ENCODE assay signal across 17 cellular contexts in the genomic region with DNA sequence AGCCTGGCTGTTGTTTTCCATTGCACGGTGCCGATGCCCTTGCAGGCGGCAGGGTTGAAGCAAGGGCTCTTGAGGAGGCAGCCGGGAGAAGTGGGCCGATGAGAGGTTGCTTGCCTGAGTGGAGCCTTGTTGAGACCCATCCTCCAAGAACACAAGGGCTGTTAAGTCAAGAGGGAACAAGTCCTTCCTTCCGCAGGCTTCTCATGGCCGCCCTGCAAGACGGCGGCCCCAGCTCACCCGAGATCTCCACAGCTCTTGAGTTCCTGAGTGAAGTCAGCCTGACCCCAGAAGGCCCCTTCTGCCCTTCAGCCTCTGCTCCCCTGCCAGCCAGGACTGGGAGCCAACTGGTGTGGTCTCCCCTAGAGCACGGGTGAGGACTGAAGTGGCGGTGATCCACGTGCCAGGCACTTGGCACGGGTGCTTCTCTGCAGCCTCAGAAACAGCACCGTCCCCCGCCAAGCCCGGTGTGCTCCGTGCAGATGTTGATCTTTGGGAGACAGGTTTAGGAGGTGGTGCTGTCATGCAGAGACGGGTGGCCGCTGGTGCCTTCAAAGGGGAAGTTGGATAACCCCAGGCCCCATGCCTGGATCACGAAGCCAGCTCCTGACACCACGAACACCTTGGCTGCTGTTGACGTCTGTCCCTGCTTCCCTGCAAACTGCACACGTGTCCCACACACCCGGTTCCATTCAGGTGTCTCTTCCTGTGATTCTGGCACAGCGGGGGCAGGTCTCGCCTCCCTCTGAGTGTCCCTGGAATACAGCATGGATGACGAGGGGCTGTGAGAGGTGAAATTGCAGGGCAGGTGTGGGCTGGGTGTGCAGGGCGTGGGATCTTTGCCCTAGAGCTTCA.
"Had no signal": no experiment of that assay in that cellular context is flagged by ENCODE, and none has a peak within 500 bp of the region (broad histone marks: within the 10 kb centered on the region; RNA-seq: fewer than 3 reads in every experiment).

No MANE protein-coding gene starts in this region.

- DNase-seq: activated CD4-positive, alpha-beta T cell treated with anti-CD3 and anti-CD28 coated beads for 36 hours; activated CD8-positive, alpha-beta memory T cell treated with anti-CD3 and anti-CD28 coated beads, Interleukin-2, amount 50 U/mL, for 48 hours; activated CD8-positive, alpha-beta T cell treated with anti-CD3 and anti-CD28 coated beads, Interleukin-2, amount 10 ng/mL, durations not matched to agents 7 days and 5 days; activated naive CD8-positive, alpha-beta T cell treated with anti-CD3 and anti-CD28 coated beads, Interleukin-2, amount 10 ng/mL, durations not matched to agents 7 days and 5 days; dorsolateral prefrontal cortex; esophagus squamous epithelium; foreskin fibroblast; naive B cell; right lobe of liver; spleen; stimulated activated CD4-positive, alpha-beta T cell treated with anti-CD3 and anti-CD28 coated beads, Interleukin-1b, Interleukin-23, amount 100 ng/mL, for 48 hours; stimulated activated naive CD4-positive, alpha-beta T cell treated with Interleukin-2 at 50 U/mL for 16 hours; T-cell; T1000; WERI-Rb-1 had no signal

- H3K27me3 ChIP-seq: right lobe of liver had no signal

- H3K4me1 ChIP-seq: breast epithelium, right lobe of liver, spleen had no signal

- H3K27ac ChIP-seq: breast epithelium, dorsolateral prefrontal cortex, esophagus squamous epithelium, neutrophil, right lobe of liver, spleen, WERI-Rb-1 had no signal

- H3K36me3 ChIP-seq: breast epithelium, esophagus squamous epithelium, neutrophil, right lobe of liver, spleen had no signal

- H3K4me3 ChIP-seq: breast epithelium, dorsolateral prefrontal cortex, esophagus squamous epithelium, right lobe of liver, spleen had no signal

- H3K9me3 ChIP-seq: esophagus squamous epithelium, neutrophil, right lobe of liver had no signal

- ATAC-seq: activated CD4-positive, alpha-beta T cell treated with anti-CD3 and anti-CD28 coated beads for 36 hours; activated CD8-positive, alpha-beta T cell treated with anti-CD3 and anti-CD28 coated beads, Interleukin-2, amount 10 ng/mL, durations not matched to agents 7 days and 5 days had no signal
